28 cellular contexts compared by ENCODE assay signal in genomic region chr4:75054089-75054488, GRCh38.
"Had no signal": no experiment of that assay in that cellular context is flagged by ENCODE, and none has a peak within 500 bp of the region (broad histone marks: within the 10 kb centered on the region; RNA-seq: fewer than 3 reads in every experiment).

No MANE protein-coding gene starts in this region.

- H3K27me3 ChIP-seq: body of pancreas had no signal

- DNase-seq: activated B cell treated with CpG ODN at 0.5 μM for 24 hours; activated CD4-positive, alpha-beta T cell treated with anti-CD3 and anti-CD28 coated beads for 48 hours; activated CD4-positive, alpha-beta T cell treated with anti-CD3 and anti-CD28 coated beads, Interleukin-2, amount 50 U/mL, for 1 hour; activated CD4-positive, alpha-beta T cell treated with anti-CD3 and anti-CD28 coated beads, Interleukin-2, amount 50 U/mL, for 48 hours; activated CD8-positive, alpha-beta memory T cell treated with anti-CD3 and anti-CD28 coated beads for 24 hours; activated CD8-positive, alpha-beta T cell treated with anti-CD3 and anti-CD28 coated beads for 36 hours; activated effector memory CD4-positive, alpha-beta T cell treated with Interleukin-2 at 50 U/mL for 16 hours; activated gamma-delta T cell treated with Interleukin-2 at 50 U/mL for 16 hours; activated naive CD4-positive, alpha-beta T cell treated with anti-CD3 and anti-CD28 coated beads, Interleukin-2, amount 50 U/mL, for 16 hours; activated naive CD4-positive, alpha-beta T cell treated with Interleukin-2 at 50 U/mL for 16 hours; activated T-cell treated with anti-CD3 and anti-CD28 coated beads, Interleukin-2, amount 50 U/mL, for 4 hours; amygdala; aorta; body of pancreas; cortex of kidney; dermis blood vessel endothelial cell; effector CD8-positive, alpha-beta T cell; foreskin fibroblast; head of caudate nucleus; T-helper 17 cell; T1000; WERI-Rb-1 had no signal

- H3K4me1 ChIP-seq: body of pancreas had no signal

- H3K36me3 Mint-ChIP-seq: activated naive CD8-positive, alpha-beta T cell had no signal

- H3K27me3 Mint-ChIP-seq: activated B cell treated with CpG ODN at 0.5 μM for 24 hours had no signal

- H3K27ac ChIP-seq: body of pancreas, epithelial cell of prostate, WERI-Rb-1 had no signal

- H3K4me1 Mint-ChIP-seq: activated B cell treated with CpG ODN at 0.5 μM for 24 hours; activated T-helper 17 cell treated with anti-CD3 and anti-CD28 coated beads, Interleukin-2, amount 50 U/mL, for 72 hours; T-helper 17 cell had no signal

- H3K9me3 ChIP-seq: body of pancreas had no signal

- ATAC-seq: activated CD4-positive, CD25-positive, alpha-beta regulatory T cell treated with anti-CD3 and anti-CD28 coated beads, Interleukin-2, amount 50 U/mL, for 24 hours; activated CD8-positive, alpha-beta T cell treated with anti-CD3 and anti-CD28 coated beads for 36 hours; activated T-cell treated with anti-CD3 and anti-CD28 coated beads, Interleukin-2, amount 50 U/mL, for 4 hours; activated T-helper 17 cell treated with anti-CD3 and anti-CD28 coated beads, Interleukin-2, amount 50 U/mL, for 72 hours; body of pancreas; esophagus mucosa; T-helper 17 cell had no signal

- H3K9me3 Mint-ChIP-seq: activated B cell treated with CpG ODN at 0.5 μM for 24 hours; activated CD8-positive, alpha-beta T cell treated with anti-CD3 and anti-CD28 coated beads for 36 hours; activated T-cell treated with anti-CD3 and anti-CD28 coated beads, Interleukin-2, amount 50 U/mL, for 4 hours; activated T-helper 17 cell treated with anti-CD3 and anti-CD28 coated beads, Interleukin-2, amount 50 U/mL, for 72 hours; T-helper 2 cell treated with Interferon-gamma antibody and Interleukin-4, amounts not matched to agents 5 μg/mL and 100 μg/mL, for 36 hours had no signal

- H3K36me3 ChIP-seq: WERI-Rb-1 had no signal

- H3K4me3 ChIP-seq: body of pancreas had no signal

- H3K4me3 Mint-ChIP-seq: activated B cell treated with CpG ODN at 0.5 μM for 24 hours; activated CD8-positive, alpha-beta T cell treated with anti-CD3 and anti-CD28 coated beads for 36 hours; activated naive CD8-positive, alpha-beta T cell; activated T-cell treated with anti-CD3 and anti-CD28 coated beads, Interleukin-2, amount 50 U/mL, for 4 hours; activated T-helper 17 cell treated with anti-CD3 and anti-CD28 coated beads, Interleukin-2, amount 50 U/mL, for 72 hours; T-helper 17 cell; T-helper 2 cell treated with Interferon-gamma antibody and Interleukin-4, amounts not matched to agents 5 μg/mL and 100 μg/mL, for 36 hours had no signal

- H3K27ac Mint-ChIP-seq: activated B cell treated with CpG ODN at 0.5 μM for 24 hours; activated CD8-positive, alpha-beta T cell treated with anti-CD3 and anti-CD28 coated beads for 36 hours; activated naive CD8-positive, alpha-beta T cell; activated T-helper 17 cell treated with anti-CD3 and anti-CD28 coated beads, Interleukin-2, amount 50 U/mL, for 72 hours; T-helper 17 cell; T-helper 2 cell treated with Interferon-gamma antibody and Interleukin-4, amounts not matched to agents 5 μg/mL and 100 μg/mL, for 36 hours had no signal
